ENCODE assay signal across 22 cellular contexts in genomic region chr9:120688758-120689157, GRCh38.
"Had no signal": no experiment of that assay in that cellular context is flagged by ENCODE, and none has a peak within 500 bp of the region (broad histone marks: within the 10 kb centered on the region; RNA-seq: fewer than 3 reads in every experiment).

No MANE protein-coding gene starts in this region.

- FAIRE-seq: bronchial epithelial cell, kidney, small intestine had no signal

- H3K27ac ChIP-seq: ascending aorta, foreskin keratinocyte, parathyroid adenoma, thoracic aorta, upper lobe of right lung, VCaP had no signal

- H3K36me3 ChIP-seq: ascending aorta, thoracic aorta, upper lobe of right lung had no signal

- ATAC-seq: activated CD4-positive, CD25-positive, alpha-beta regulatory T cell treated with anti-CD3 and anti-CD28 coated beads, Interleukin-2, amount 50 U/mL, for 24 hours; activated CD8-positive, alpha-beta memory T cell treated with anti-CD3 and anti-CD28 coated beads, Interleukin-2, amount 10 ng/mL, durations not matched to agents 7 days and 5 days; activated naive CD8-positive, alpha-beta T cell treated with anti-CD3 and anti-CD28 coated beads, Interleukin-2, amount 50 U/mL, for 24 hours; foreskin keratinocyte; sciatic nerve; stimulated activated effector memory CD8-positive, alpha-beta T cell treated with anti-CD3 and anti-CD28 coated beads, Interleukin-12 subunit alpha, Interleukin-12 subunit beta, amount 100 ng/mL, for 72 hours; stimulated activated naive CD8-positive, alpha-beta T cell treated with anti-CD3 and anti-CD28 coated beads, Interleukin-15, amount 100 ng/mL, for 72 hours; T-cell; upper lobe of right lung had no signal

- H3K4me3 ChIP-seq: ascending aorta, thoracic aorta, upper lobe of right lung had no signal

- DNase-seq: activated CD4-positive, alpha-beta memory T cell treated with anti-CD3 and anti-CD28 coated beads, Interleukin-2, amount 10 ng/mL, durations not matched to agents 7 days and 5 days; activated CD8-positive, alpha-beta memory T cell treated with anti-CD3 and anti-CD28 coated beads, Interleukin-2, amount 10 ng/mL, durations not matched to agents 7 days and 5 days; activated gamma-delta T cell; activated naive CD4-positive, alpha-beta T cell treated with anti-CD3 and anti-CD28 coated beads, Interleukin-2, amount 50 U/mL, for 16 hours; activated naive CD8-positive, alpha-beta T cell treated with anti-CD3 and anti-CD28 coated beads, Interleukin-2, amount 50 U/mL, for 24 hours; effector CD8-positive, alpha-beta T cell; foreskin keratinocyte; kidney; nucleus accumbens; small intestine; stimulated activated CD4-positive, alpha-beta T cell treated with anti-CD3 and anti-CD28 coated beads, Interleukin-2, amount 100 ng/mL, for 24 hours; stimulated activated naive CD8-positive, alpha-beta T cell treated with anti-CD3 and anti-CD28 coated beads, Interleukin-15, amount 100 ng/mL, for 72 hours; T-cell; upper lobe of right lung had no signal

- H3K27me3 ChIP-seq: ascending aorta, foreskin keratinocyte, upper lobe of right lung had no signal

- H3K9me3 ChIP-seq: ascending aorta, thoracic aorta, upper lobe of right lung had no signal
